ENCODE assay signal across 18 cellular contexts in the genomic region with DNA sequence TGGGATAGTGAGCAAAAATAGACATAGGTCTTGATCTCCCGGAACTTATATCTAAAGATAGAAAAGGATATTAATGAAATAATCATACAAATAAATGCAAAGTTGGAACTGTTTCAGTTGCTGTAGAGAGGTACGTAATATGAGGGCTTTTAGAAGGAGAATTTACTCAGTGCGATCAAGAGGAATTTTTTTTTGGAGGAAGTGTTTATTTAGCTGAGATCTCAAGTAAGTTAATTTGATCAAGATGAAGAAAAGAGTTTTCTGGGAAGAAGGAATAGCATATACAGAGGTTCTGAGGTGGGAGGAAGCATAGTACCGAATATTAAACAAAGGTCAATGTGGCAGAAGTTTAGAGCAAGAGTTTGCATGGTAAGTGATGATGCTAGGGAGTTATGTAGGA. TPM values are rescaled to one million over a fixed set of nuclear protein-coding genes. Genes with fewer than 3 reads are reported as not detected.
DNase-seq lines count a peak whose midpoint lies in the region; ATAC-seq and TF ChIP-seq lines count a peak whose summit lies in the region.
"Had no signal": no experiment of that assay in that cellular context is flagged by ENCODE, and none has a peak within 500 bp of the region (broad histone marks: within the 10 kb centered on the region; RNA-seq: fewer than 3 reads in every experiment).

No MANE protein-coding gene starts in this region.

- H3K27me3 ChIP-seq in left ventricle myocardium inferior (ENCODE audit: low read depth) (no peaks in the 10 kb centered on the region), lung (ENCODE audit: control insufficient read depth, insufficient read depth) (no peaks in the 10 kb centered on the region), upper lobe of right lung (no peaks in the 10 kb centered on the region)
- H3K27me3 ChIP-seq: BLaER1 had no signal

- H3K36me3 ChIP-seq in left ventricle myocardium inferior (no peaks in the 10 kb centered on the region), lung (ENCODE audit: control insufficient read depth in 2 of 2, insufficient read depth in 2 of 2, low read length in 2 of 2) (peaks cover 0 to 2% of the 10 kb centered on the region in 2 donors), upper lobe of right lung (no peaks in the 10 kb centered on the region)
- H3K36me3 ChIP-seq: BLaER1 had no signal

- H3K27ac ChIP-seq in left ventricle myocardium inferior (replicated peaks) (peak overlapping the region; percentile 16), lung (ENCODE audit: low read depth in 1 of 2, low read length in 1 of 2) (no peak overlapping the region), upper lobe of right lung (no peak overlapping the region)
- H3K27ac ChIP-seq: 22Rv1, BLaER1, C4-2B, GM23248 had no signal

- TF ChIP-seq CTCF in left ventricle myocardium inferior (IDR thresholded peaks at IDR 0.05; ENCODE audit: borderline replicate concordance) (no peak), lung (IDR thresholded peaks at IDR 0.05; ENCODE audit: control extremely low read depth, extremely low read depth) (no peak), upper lobe of right lung (IDR thresholded peaks at IDR 0.05) (no peak)

- H3K9me3 ChIP-seq in left ventricle myocardium inferior (replicated peaks): no peaks in the 10 kb centered on the region
- no peaks in the 10 kb centered on the region for H3K9me3 ChIP-seq in lung (ENCODE audit: control insufficient read depth in 2 of 2, insufficient read depth in 1 of 2, low read length in 1 of 2)
- no peaks in the 10 kb centered on the region for H3K9me3 ChIP-seq in upper lobe of right lung
- H3K9me3 ChIP-seq: BLaER1, Caco-2 had no signal

- H3K4me1 ChIP-seq in left ventricle myocardium inferior (peaks cover 38% of the 10 kb centered on the region), lung (ENCODE audit: control insufficient read depth in 2 of 2, insufficient read depth in 2 of 2, low read length in 2 of 2) (peaks cover 2% of the 10 kb centered on the region in 2 donors), upper lobe of right lung (peaks cover 8% of the 10 kb centered on the region)
- H3K4me1 ChIP-seq: BLaER1, Caco-2 had no signal

- DNase-seq in left ventricle myocardium inferior (no peak), left cardiac atrium (no peak), lung (ENCODE audit: low spot score) (no peak), upper lobe of right lung (no peak), NCI-H2196 treated with DMSO at 0.1 percent for 48 hours (lab: John Stamatoyannopoulos, UW; ENCODE audit: unreplicated experiment) (no peak)
- DNase-seq in activated T-cell treated with anti-CD3 and anti-CD28 coated beads, Interleukin-2, amount 50 U/mL, for 48 hours: no peak
- DNase-seq: Caco-2; CD4-positive, CD25-positive, alpha-beta regulatory T cell; CD8-positive, alpha-beta T cell; DMS153; DND-41; GM23248; H7; HCEC 1CT had no signal

- intact Hi-C loops in left ventricle myocardium inferior (cut with micrococcal nuclease) (no loop called here), left cardiac atrium (cut with DNase I) (no loop called here), upper lobe of right lung (cut with DNase I) (no loop called here)

- no peak for ATAC-seq in left cardiac atrium
- ATAC-seq in lung (ENCODE audit: insufficient read depth, low FRiP score): peak; percentile 54
- peak; percentile 47 for ATAC-seq in upper lobe of right lung
- no peak for ATAC-seq in GM18907 (IDR thresholded peaks at IDR 0.05; ENCODE audit: unreplicated experiment)
- ATAC-seq: CD8-positive, alpha-beta T cell had no signal

- 57 to 69% methylated on average over 4 of the region's 4 CpGs for WGBS in lung, 2 donors

- H3K4me3 ChIP-seq in left ventricle myocardium inferior (no peak overlapping the region), lung (no peak overlapping the region), upper lobe of right lung (no peak overlapping the region)
- H3K4me3 ChIP-seq: BLaER1, GM23248 had no signal

RNA-seq across cellular contexts. Expression of a gene that starts 11.3 kb away (rescaled TPM):
- total RNA-seq in left ventricle myocardium inferior (21.9 TPM), left cardiac atrium (10 to 100 TPM; 25.5 to 27.6 TPM), lung (100 to 1,000 TPM in 1 of 2 donors, 10 to 100 TPM in 1; 34.9 to 140 TPM), upper lobe of right lung (42.1 TPM)
- 1 to 10 TPM; 5.7 to 7.6 TPM for polyA plus RNA-seq in lung

RNA-seq across cellular contexts. Expression of a gene that starts 11.7 kb away (rescaled TPM):
- 45.8 TPM for total RNA-seq in left ventricle myocardium inferior
- 10 to 100 TPM; 39.5 TPM for total RNA-seq in left cardiac atrium
- total RNA-seq in lung: 100 to 1,000 TPM in 1 of 2 donors, 10 to 100 TPM in 1; 32.4 to 121 TPM
- polyA plus RNA-seq in lung: 10 to 100 TPM; 10.4 to 13.9 TPM
- total RNA-seq in upper lobe of right lung: 38.2 TPM

Comparison
In these comparisons a context has a peak if more than half of its experiments do, and no peak if none do; other contexts are left out.
1. ATAC-seq: peak in lung (single experiment) and upper lobe of right lung (single experiment); none in left cardiac atrium (0 of 2) and GM18907 (single experiment).